Comparison of ENCODE assay signal across 21 cellular contexts in genomic region chr1:36889846-36890245, GRCh38.
DNase-seq lines count a peak whose midpoint lies in the region; ATAC-seq and TF ChIP-seq lines count a peak whose summit lies in the region.
"Had no signal": no experiment of that assay in that cellular context is flagged by ENCODE, and none has a peak within 500 bp of the region (broad histone marks: within the 10 kb centered on the region; RNA-seq: fewer than 3 reads in every experiment).

No MANE protein-coding gene starts in this region.

- POLR2A ChIA-PET in activated CD4-positive, alpha-beta T cell treated with anti-CD3 and anti-CD28 coated beads, Interleukin-2, amount 10 ng/mL, durations not matched to agents 7 days and 5 days (lab: Charles Lee) = no interaction called here

- no peak for TF ChIP-seq POLR2A in stomach (IDR thresholded peaks at IDR 0.05)

- H3K36me3 ChIP-seq in lung (ENCODE audit: control insufficient read depth in 2 of 2, insufficient read depth in 2 of 2, low read length in 2 of 2) = no peaks in the 10 kb centered on the region
- no peaks in the 10 kb centered on the region for H3K36me3 ChIP-seq in stomach

- intact Hi-C loops in stomach (cut with DNase I; ENCODE audit: low total_unique reads) = no loop called here

- peaks cover 4% of the 10 kb centered on the region for H3K27me3 Mint-ChIP-seq in activated CD4-positive, alpha-beta T cell treated with anti-CD3 and anti-CD28 coated beads, Interleukin-2, amount 10 ng/mL, durations not matched to agents 7 days and 5 days

- TF ChIP-seq CTCF in lung (IDR thresholded peaks at IDR 0.05; ENCODE audit: control extremely low read depth, extremely low read depth) (no peak), stomach (IDR thresholded peaks at IDR 0.05) (no peak), omental fat pad (IDR thresholded peaks at IDR 0.05) (no peak)

- H3K36me3 Mint-ChIP-seq in activated CD4-positive, alpha-beta T cell treated with anti-CD3 and anti-CD28 coated beads, Interleukin-2, amount 10 ng/mL, durations not matched to agents 7 days and 5 days (ENCODE audit: low read depth) = no peaks in the 10 kb centered on the region

- H3K4me3 ChIP-seq in lung = no peak overlapping the region
- no peak overlapping the region for H3K4me3 ChIP-seq in stomach
- H3K4me3 ChIP-seq: GM23338, K562 had no signal

- CTCF ChIA-PET in activated CD4-positive, alpha-beta T cell treated with anti-CD3 and anti-CD28 coated beads, Interleukin-2, amount 10 ng/mL, durations not matched to agents 7 days and 5 days (lab: Charles Lee) = no interaction called here

- H3K27ac Mint-ChIP-seq in activated CD4-positive, alpha-beta T cell treated with anti-CD3 and anti-CD28 coated beads, Interleukin-2, amount 10 ng/mL, durations not matched to agents 7 days and 5 days = no peak overlapping the region
- H3K27ac Mint-ChIP-seq: CD4-positive, alpha-beta T cell; GM23338 had no signal

- WGBS in lung, 2 donors = 62 to 74% methylated on average over 4 of the region's 4 CpGs
- WGBS in stomach, 5 donors = 33 to 62% (median 52%) methylated on average over 4 of the region's 4 CpGs

- peak; percentile 0 for DNase-seq in activated CD4-positive, alpha-beta T cell treated with anti-CD3 and anti-CD28 coated beads, Interleukin-2, amount 10 ng/mL, durations not matched to agents 7 days and 5 days
- no peak for DNase-seq in activated CD4-positive, alpha-beta T cell treated with anti-CD3 and anti-CD28 coated beads, Interleukin-2, amount 50 U/mL, for 48 hours
- peak; percentile 13 for DNase-seq in activated CD8-positive, alpha-beta memory T cell treated with anti-CD3 and anti-CD28 coated beads, Interleukin-2, amount 50 U/mL, for 48 hours
- DNase-seq in lung (ENCODE audit: low spot score) = peak; percentile 10
- DNase-seq in stomach = peak; percentile 4
- no peak for DNase-seq in AG20443 (ENCODE audit: low spot score)
- DNase-seq in NCI-H2196 treated with DMSO at 0.1 percent for 48 hours (lab: John Stamatoyannopoulos, UW; ENCODE audit: unreplicated experiment) = no peak
- DNase-seq in omental fat pad (ENCODE audit: low spot score) = no peak
- DNase-seq: BE2C, Calu3, DMS79, NCI-H1417, NCI-H187 treated with DMSO at 0.1 percent for 48 hours, NCI-H2171, NCI-H774, PC-3 had no signal

- ATAC-seq in lung (ENCODE audit: insufficient read depth, low FRiP score) (no peak), omental fat pad (ENCODE audit: low FRiP score) (no peak)
- ATAC-seq: GM23338, K562, PC-3 had no signal

- TF ChIP-seq EP300 in stomach (IDR thresholded peaks at IDR 0.05) = no peak

- no peaks in the 10 kb centered on the region for H3K9me3 Mint-ChIP-seq in activated CD4-positive, alpha-beta T cell treated with anti-CD3 and anti-CD28 coated beads, Interleukin-2, amount 10 ng/mL, durations not matched to agents 7 days and 5 days
- H3K9me3 Mint-ChIP-seq: CD4-positive, alpha-beta T cell; GM23338 had no signal

- H3K27me3 ChIP-seq in lung (ENCODE audit: control insufficient read depth, insufficient read depth) (no peaks in the 10 kb centered on the region), stomach (peaks cover 0 to 53% (median 3%) of the 10 kb centered on the region in 3 donors)
- H3K27me3 ChIP-seq: BE2C had no signal

- H3K4me3 Mint-ChIP-seq in activated CD4-positive, alpha-beta T cell treated with anti-CD3 and anti-CD28 coated beads, Interleukin-2, amount 10 ng/mL, durations not matched to agents 7 days and 5 days = no peak overlapping the region
- H3K4me3 Mint-ChIP-seq: CD4-positive, alpha-beta T cell; GM23338 had no signal

- no peaks in the 10 kb centered on the region for H3K4me1 Mint-ChIP-seq in activated CD4-positive, alpha-beta T cell treated with anti-CD3 and anti-CD28 coated beads, Interleukin-2, amount 10 ng/mL, durations not matched to agents 7 days and 5 days

- H3K27ac ChIP-seq in lung (ENCODE audit: low read depth in 1 of 2, low read length in 1 of 2) (no peak overlapping the region), stomach (no peak overlapping the region)
- H3K27ac ChIP-seq: 22Rv1, RWPE1 had no signal

- H3K9me3 ChIP-seq in lung (ENCODE audit: control insufficient read depth in 2 of 2, insufficient read depth in 1 of 2, low read length in 1 of 2) = peaks cover 0 to 3% of the 10 kb centered on the region in 2 donors
- H3K9me3 ChIP-seq in stomach = no peaks in the 10 kb centered on the region
- H3K9me3 ChIP-seq: BE2C had no signal

- H3K4me1 ChIP-seq in lung (ENCODE audit: control insufficient read depth in 2 of 2, insufficient read depth in 2 of 2, low read length in 2 of 2) = no peaks in the 10 kb centered on the region
- no peaks in the 10 kb centered on the region for H3K4me1 ChIP-seq in stomach

Comparison
In these comparisons a context has a peak if more than half of its experiments do, and no peak if none do; other contexts are left out.
1. DNase-seq: peak in activated CD4-positive, alpha-beta T cell treated with anti-CD3 and anti-CD28 coated beads, Interleukin-2, amount 10 ng/mL, durations not matched to agents 7 days and 5 days (single experiment), activated CD8-positive, alpha-beta memory T cell treated with anti-CD3 and anti-CD28 coated beads, Interleukin-2, amount 50 U/mL, for 48 hours (single experiment), lung (single experiment) and stomach (single experiment); none in activated CD4-positive, alpha-beta T cell treated with anti-CD3 and anti-CD28 coated beads, Interleukin-2, amount 50 U/mL, for 48 hours (0 of 2), AG20443 (single experiment), NCI-H2196 treated with DMSO at 0.1 percent for 48 hours (single experiment) and omental fat pad (single experiment).